11 cellular contexts compared by ENCODE assay signal in genomic region chr19:40702337-40703012, GRCh38. TPM values are rescaled to one million over a fixed set of nuclear protein-coding genes. Genes with fewer than 3 reads are reported as not detected.
DNase-seq lines count a peak whose midpoint lies in the region; ATAC-seq and TF ChIP-seq lines count a peak whose summit lies in the region.
"Had no signal": no experiment of that assay in that cellular context is flagged by ENCODE, and none has a peak within 500 bp of the region (broad histone marks: within the 10 kb centered on the region; RNA-seq: fewer than 3 reads in every experiment).

No MANE protein-coding gene starts in this region.

- DNase-seq in SIG-M5 treated with dmso at 0.1 percent for 504 hours (lab: John Stamatoyannopoulos, UW; ENCODE audit: unreplicated experiment): peak; percentile 22
- no peak for DNase-seq in SIG-M5 (lab: John Stamatoyannopoulos, UW)
- DNase-seq in astrocyte of the hippocampus (ENCODE audit: low read depth, low spot score): peak; percentile 53
- DNase-seq in uterus: peak; percentile 59 to 71
- no peak for DNase-seq in RKO (ENCODE audit: low spot score)
- DNase-seq in CD8-positive, alpha-beta memory T cell: no peak
- DNase-seq: ACHN, NCI-H774 had no signal

- H3K9me3 ChIP-seq in iPS-20b (ENCODE audit: insufficient read depth, low read depth, low read length) (no peaks in the 10 kb centered on the region), uterus (no peaks in the 10 kb centered on the region)
- no peaks in the 10 kb centered on the region for H3K9me3 ChIP-seq in CD8-positive, alpha-beta memory T cell (ENCODE audit: low read length)

- H3K4me3 ChIP-seq in iPS-20b (ENCODE audit: low read length) (no peak overlapping the region), uterus (no peak overlapping the region)
- no peak overlapping the region for H3K4me3 ChIP-seq in CD8-positive, alpha-beta memory T cell (ENCODE audit: low read length)
- H3K4me3 ChIP-seq: skin epidermis had no signal

- peak overlapping the region; percentile 23; the same call in 1 of the 2 replicates for H3K9ac ChIP-seq in iPS-20b (ENCODE audit: low read depth, low read length)

- no peak for ATAC-seq in GM21717 (IDR thresholded peaks at IDR 0.05; ENCODE audit: unreplicated experiment)

- H3K27ac Mint-ChIP-seq in CD8-positive, alpha-beta memory T cell: peak overlapping the region in 3 of 8 donors; percentile 37 to 66 (median 57)

- H3K27me3 ChIP-seq in iPS-20b (ENCODE audit: insufficient read depth, low read length) (no peaks in the 10 kb centered on the region), uterus (no peaks in the 10 kb centered on the region)
- no peaks in the 10 kb centered on the region for H3K27me3 ChIP-seq in CD8-positive, alpha-beta memory T cell (ENCODE audit: insufficient read depth, low read length, poor library complexity, severe bottlenecking)

- H3K36me3 Mint-ChIP-seq in CD8-positive, alpha-beta memory T cell: peaks cover 13 to 68% (median 15%) of the 10 kb centered on the region in 3 donors

- no peaks in the 10 kb centered on the region for H3K9me3 Mint-ChIP-seq in CD8-positive, alpha-beta memory T cell

- TF ChIP-seq POLR2A in uterus (IDR thresholded peaks at IDR 0.05): no peak

- H3K36me3 ChIP-seq in iPS-20b (ENCODE audit: insufficient read depth, low read depth, low read length) (peaks cover 65% of the 10 kb centered on the region), uterus (no peaks in the 10 kb centered on the region)
- H3K36me3 ChIP-seq in CD8-positive, alpha-beta memory T cell (ENCODE audit: insufficient read depth, low read length): peaks cover 10% of the 10 kb centered on the region

- POLR2A ChIA-PET in CD8-positive, alpha-beta memory T cell (lab: Charles Lee): no interaction called here

- no peaks in the 10 kb centered on the region for H3K27me3 Mint-ChIP-seq in CD8-positive, alpha-beta memory T cell

- H3K27ac ChIP-seq in iPS-20b (ENCODE audit: low read length) (no peak overlapping the region), uterus (peak overlapping the region; percentile 41 to 43)
- no peak overlapping the region for H3K27ac ChIP-seq in CD8-positive, alpha-beta memory T cell (ENCODE audit: low read depth, low read length)
- H3K27ac ChIP-seq: skin epidermis had no signal

- no peak overlapping the region for H3K4me3 Mint-ChIP-seq in CD8-positive, alpha-beta memory T cell

- peaks cover 0 to 1% (median 0%) of the 10 kb centered on the region in 3 donors for H3K4me1 Mint-ChIP-seq in CD8-positive, alpha-beta memory T cell

- CTCF ChIA-PET in CD8-positive, alpha-beta memory T cell (lab: Charles Lee): no interaction called here

- intact Hi-C loops in uterus (cut with DNase I; ENCODE audit: low total_unique reads): no loop called here

- peak; percentile 31 to 63 (median 49) for TF ChIP-seq CTCF in uterus (IDR thresholded peaks at IDR 0.05)

- no peaks in the 10 kb centered on the region for H3K4me1 ChIP-seq in iPS-20b (ENCODE audit: insufficient read depth, low read length)
- H3K4me1 ChIP-seq in uterus: no peaks in the 10 kb centered on the region
- no peaks in the 10 kb centered on the region for H3K4me1 ChIP-seq in CD8-positive, alpha-beta memory T cell (ENCODE audit: insufficient read depth, low read length)

RNA-seq across cellular contexts. Expression of gene NUMBL, which starts 12.0 kb away (rescaled TPM):
- total RNA-seq in uterus: 10 to 100 TPM; 18.8 to 90.5 (median 44.3) TPM
- total RNA-seq in CD8-positive, alpha-beta memory T cell: 10 to 100 TPM; 13.6 to 13.7 TPM
- polyA plus RNA-seq in CD8-positive, alpha-beta memory T cell: 1.1 TPM

RNA-seq across cellular contexts. Expression of gene COQ8B, which starts 14.2 kb away (rescaled TPM):
- 10 to 100 TPM in 3 of 4 donors, 1 to 10 TPM in 1; 9.7 to 51.8 (median 35.6) TPM for total RNA-seq in uterus
- 10 to 100 TPM; 20.6 to 25.7 TPM for total RNA-seq in CD8-positive, alpha-beta memory T cell
- 17.3 TPM for polyA plus RNA-seq in CD8-positive, alpha-beta memory T cell

RNA-seq across cellular contexts. Expression of gene ITPKC, which starts 14.4 kb away (rescaled TPM):
- 10 to 100 TPM; 14.4 to 41.5 (median 22.8) TPM for total RNA-seq in uterus
- total RNA-seq in CD8-positive, alpha-beta memory T cell: 1 to 10 TPM; 5.5 to 5.7 TPM
- polyA plus RNA-seq in CD8-positive, alpha-beta memory T cell: 8.9 TPM

RNA-seq across cellular contexts. Expression of gene ACTMAP, which starts 47.8 kb away (rescaled TPM):
- 1 to 10 TPM in 1 of 4 donors, under 1 TPM in 1, not detected in 2; 0.48 to 6.1 TPM for total RNA-seq in uterus
- total RNA-seq in CD8-positive, alpha-beta memory T cell: 10 to 100 TPM; 10.3 to 10.6 TPM
- 2.9 TPM for polyA plus RNA-seq in CD8-positive, alpha-beta memory T cell

RNA-seq across cellular contexts. Expression of gene SNRPA, which starts 48.5 kb away (rescaled TPM):
- 10 to 100 TPM; 12.8 to 70.2 (median 19.0) TPM for total RNA-seq in uterus
- 100 to 1,000 TPM; 202 TPM for total RNA-seq in CD8-positive, alpha-beta memory T cell
- polyA plus RNA-seq in CD8-positive, alpha-beta memory T cell: 89.5 TPM

Comparison
In these comparisons a context has a peak if more than half of its experiments do, and no peak if none do; other contexts are left out.
1. DNase-seq: peak in SIG-M5 treated with dmso at 0.1 percent for 504 hours (single experiment), astrocyte of the hippocampus (single experiment) and uterus (2 of 2); none in SIG-M5 (single experiment), RKO (single experiment) and CD8-positive, alpha-beta memory T cell (0 of 5).
2. H3K27ac ChIP-seq: peak in uterus (2 of 2); none in iPS-20b (single experiment) and CD8-positive, alpha-beta memory T cell (single experiment).